29 cellular contexts compared by ENCODE assay signal in the genomic region with DNA sequence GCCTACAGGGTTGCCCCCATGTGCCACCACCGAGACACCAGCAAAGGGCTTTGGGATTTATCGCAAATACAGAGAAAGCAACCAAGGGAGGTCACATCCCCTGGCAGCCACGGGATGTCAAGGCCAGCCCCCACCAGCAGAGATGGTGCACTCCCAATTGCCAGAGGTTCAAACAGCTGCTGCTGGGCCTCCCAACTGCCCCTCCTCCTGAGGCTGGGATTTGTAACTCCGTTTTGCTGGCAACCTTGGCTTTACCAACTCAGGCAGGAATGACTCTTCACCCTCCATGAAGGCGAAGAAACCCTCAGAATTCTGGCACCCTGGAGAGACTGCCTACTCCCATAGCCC. TPM values are rescaled to one million over a fixed set of nuclear protein-coding genes. Genes with fewer than 3 reads are reported as not detected.
"Had no signal": no experiment of that assay in that cellular context is flagged by ENCODE, and none has a peak within 500 bp of the region (broad histone marks: within the 10 kb centered on the region; RNA-seq: fewer than 3 reads in every experiment).

No MANE protein-coding gene starts in this region.

- ATAC-seq: activated naive CD8-positive, alpha-beta T cell treated with anti-CD3 and anti-CD28 coated beads, Interleukin-2, amount 50 U/mL, for 24 hours; Panc1 had no signal

- H3K36me3 ChIP-seq: ascending aorta, breast epithelium, SJCRH30 had no signal

- H3K9me3 ChIP-seq: ascending aorta, breast epithelium, SJCRH30 had no signal

- H3K9me3 Mint-ChIP-seq: activated CD4-positive, alpha-beta memory T cell treated with anti-CD3 and anti-CD28 coated beads for 36 hours; activated naive CD4-positive, alpha-beta T cell treated with anti-CD3 and anti-CD28 coated beads, Interleukin-2, amount 10 ng/mL, durations not matched to agents 7 days and 5 days; activated naive CD8-positive, alpha-beta T cell treated with anti-CD3 and anti-CD28 coated beads, Interleukin-2, amount 50 U/mL, for 24 hours had no signal

- H3K27ac ChIP-seq: ascending aorta, breast epithelium, SJCRH30, SK-N-MC had no signal

- H3K27ac Mint-ChIP-seq: activated CD4-positive, alpha-beta memory T cell treated with anti-CD3 and anti-CD28 coated beads for 36 hours; activated naive CD8-positive, alpha-beta T cell; activated naive CD8-positive, alpha-beta T cell treated with anti-CD3 and anti-CD28 coated beads, Interleukin-2, amount 50 U/mL, for 24 hours had no signal

- H3K36me3 Mint-ChIP-seq: activated CD4-positive, alpha-beta memory T cell treated with anti-CD3 and anti-CD28 coated beads for 36 hours; activated naive CD4-positive, alpha-beta T cell treated with anti-CD3 and anti-CD28 coated beads, Interleukin-2, amount 10 ng/mL, durations not matched to agents 7 days and 5 days; activated naive CD8-positive, alpha-beta T cell had no signal

- H3K4me1 ChIP-seq: ascending aorta, breast epithelium had no signal

- H3K4me3 Mint-ChIP-seq: activated CD4-positive, alpha-beta memory T cell treated with anti-CD3 and anti-CD28 coated beads for 36 hours; activated naive CD4-positive, alpha-beta T cell treated with anti-CD3 and anti-CD28 coated beads, Interleukin-2, amount 10 ng/mL, durations not matched to agents 7 days and 5 days; activated naive CD8-positive, alpha-beta T cell; activated naive CD8-positive, alpha-beta T cell treated with anti-CD3 and anti-CD28 coated beads, Interleukin-2, amount 50 U/mL, for 24 hours had no signal

- DNase-seq: activated CD4-positive, alpha-beta memory T cell treated with anti-CD3 and anti-CD28 coated beads for 36 hours; activated CD4-positive, alpha-beta T cell treated with anti-CD3 and anti-CD28 coated beads for 4 hours; activated CD4-positive, alpha-beta T cell treated with anti-CD3 and anti-CD28 coated beads, Interleukin-2, amount 50 U/mL, for 1 hour; activated CD4-positive, CD25-positive, alpha-beta regulatory T cell treated with anti-CD3 and anti-CD28 coated beads, Interleukin-2, amount 50 U/mL, for 72 hours; activated CD8-positive, alpha-beta memory T cell treated with anti-CD3 and anti-CD28 coated beads, Interleukin-2, amount 50 U/mL, for 4 hours; activated effector memory CD4-positive, alpha-beta T cell treated with Interleukin-2 at 50 U/mL for 16 hours; activated naive CD4-positive, alpha-beta T cell treated with anti-CD3 and anti-CD28 coated beads, Interleukin-2, amount 10 ng/mL, durations not matched to agents 7 days and 5 days; activated naive CD8-positive, alpha-beta T cell treated with anti-CD3 and anti-CD28 coated beads, Interleukin-2, amount 50 U/mL, for 24 hours; activated T-cell treated with anti-CD3 and anti-CD28 coated beads for 4 hours; activated T-cell treated with anti-CD3 and anti-CD28 coated beads, Interleukin-2, amount 50 U/mL, for 48 hours; amniotic stem cell; MM.1S; MV-4-11; NCI-H1092; NCI-H1436 treated with DMSO at 0.1 percent for 48 hours; NCI-H1694 treated with DMSO at 0.1 percent for 48 hours; NCI-H2029; NCI-H345; NCI-H524 treated with DMSO at 0.1 percent for 48 hours; SHP77; T1000 had no signal

- H3K27me3 ChIP-seq: ascending aorta, breast epithelium, SJCRH30 had no signal

- H3K4me3 ChIP-seq: ascending aorta, breast epithelium, SJCRH30, SK-N-MC had no signal

- H3K27me3 Mint-ChIP-seq: activated CD4-positive, alpha-beta memory T cell treated with anti-CD3 and anti-CD28 coated beads for 36 hours; activated naive CD4-positive, alpha-beta T cell treated with anti-CD3 and anti-CD28 coated beads, Interleukin-2, amount 10 ng/mL, durations not matched to agents 7 days and 5 days; activated naive CD8-positive, alpha-beta T cell; activated naive CD8-positive, alpha-beta T cell treated with anti-CD3 and anti-CD28 coated beads, Interleukin-2, amount 50 U/mL, for 24 hours had no signal

RNA-seq across cellular contexts. Expression of gene ARMH1, which starts 11.9 kb away (rescaled TPM):
- total RNA-seq: ascending aorta, LHCN-M2, RPMI7951, SJCRH30 had no signal
